ENCODE assay signal across 8 cellular contexts in the genomic region with DNA sequence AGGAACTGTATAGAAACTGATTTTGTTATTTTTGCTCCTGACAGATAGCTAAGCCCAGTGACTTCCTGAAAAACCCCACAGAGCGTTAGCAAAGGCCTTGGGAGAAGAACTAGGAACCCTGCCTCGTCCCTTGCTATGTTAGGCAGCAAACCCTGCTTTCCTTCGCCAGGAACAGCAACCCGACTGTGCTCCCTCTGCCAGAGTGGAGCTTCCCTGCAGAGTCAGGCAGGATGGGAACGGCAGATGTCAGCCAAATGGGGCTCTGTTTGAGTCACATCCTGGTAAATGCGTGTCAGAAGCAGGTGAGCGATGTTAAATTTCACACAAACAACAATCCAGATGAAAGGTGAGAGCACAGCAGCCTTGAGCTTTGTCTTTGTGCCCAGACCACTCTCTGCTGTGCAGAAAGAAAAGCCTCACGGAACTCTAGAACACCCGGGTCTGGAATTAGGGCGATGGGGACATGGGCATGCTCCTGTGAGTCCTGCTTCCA.
A peak's percentile ranks its signal among the peaks of the same experiment; 100 is the strongest.
DNase-seq lines count a peak whose midpoint lies in the region; ATAC-seq and TF ChIP-seq lines count a peak whose summit lies in the region.

No MANE protein-coding gene starts in this region.

- no peak overlapping the region for H3K27ac Mint-ChIP-seq in activated CD8-positive, alpha-beta T cell treated with anti-CD3 and anti-CD28 coated beads for 36 hours
- no peak overlapping the region for H3K27ac Mint-ChIP-seq in type B pancreatic cell

- no peaks in the 10 kb centered on the region for H3K9me3 Mint-ChIP-seq in activated CD8-positive, alpha-beta T cell treated with anti-CD3 and anti-CD28 coated beads for 36 hours
- no peaks in the 10 kb centered on the region for H3K9me3 Mint-ChIP-seq in type B pancreatic cell

- no peaks in the 10 kb centered on the region for H3K36me3 ChIP-seq in mesendoderm (ENCODE audit: control insufficient read depth, insufficient read depth, low read length)

- H3K27ac ChIP-seq in mesendoderm (ENCODE audit: low read depth, low read length) = no peak overlapping the region

- H4K8ac ChIP-seq in mesendoderm (ENCODE audit: low read depth, low read length) = no peak overlapping the region

- H3K27me3 Mint-ChIP-seq in activated CD8-positive, alpha-beta T cell treated with anti-CD3 and anti-CD28 coated beads for 36 hours = peaks cover 4% of the 10 kb centered on the region
- peaks cover 15% of the 10 kb centered on the region for H3K27me3 Mint-ChIP-seq in type B pancreatic cell

- H4K5ac ChIP-seq in mesendoderm (ENCODE audit: low read length) = no peak overlapping the region

- H3K18ac ChIP-seq in mesendoderm (ENCODE audit: low read length) = no peak overlapping the region

- no peak for ATAC-seq in activated CD8-positive, alpha-beta T cell treated with anti-CD3 and anti-CD28 coated beads for 36 hours
- no peak for ATAC-seq in HG03139 (IDR thresholded peaks at IDR 0.05; ENCODE audit: unreplicated experiment)

- no peak overlapping the region for H2AK5ac ChIP-seq in mesendoderm (ENCODE audit: low read length)

- peaks cover 5% of the 10 kb centered on the region for H3K4me1 ChIP-seq in mesendoderm (ENCODE audit: control insufficient read depth, low read depth, low read length)

- no peak overlapping the region for H3K4ac ChIP-seq in mesendoderm (ENCODE audit: low read depth, low read length)

- POLR2A ChIA-PET in activated CD8-positive, alpha-beta T cell treated with anti-CD3 and anti-CD28 coated beads for 36 hours (lab: Charles Lee) = no interaction called here

- H3K4me1 Mint-ChIP-seq in activated CD8-positive, alpha-beta T cell treated with anti-CD3 and anti-CD28 coated beads for 36 hours (ENCODE audit: low read depth) = no peaks in the 10 kb centered on the region
- H3K4me1 Mint-ChIP-seq in type B pancreatic cell (ENCODE audit: unreplicated experiment) = peaks cover 31% of the 10 kb centered on the region

- no peaks in the 10 kb centered on the region for H3K27me3 ChIP-seq in mesendoderm (ENCODE audit: insufficient read depth, low read length, poor library complexity)

- H3K36me3 Mint-ChIP-seq in activated CD8-positive, alpha-beta T cell treated with anti-CD3 and anti-CD28 coated beads for 36 hours (ENCODE audit: low read depth) = no peaks in the 10 kb centered on the region
- H3K36me3 Mint-ChIP-seq in type B pancreatic cell = no peaks in the 10 kb centered on the region

- no peaks in the 10 kb centered on the region for H3K79me1 ChIP-seq in mesendoderm (ENCODE audit: low read length)

- DNase-seq in GM04504 (ENCODE audit: low read depth) (peak; percentile 60), NCI-H2029 (lab: John Stamatoyannopoulos, UW) (peak; percentile 77), brain pericyte (ENCODE audit: low read depth, low spot score) (peak; percentile 99), mesendoderm (peak; percentile 54), NCI-H2227 treated with DMSO at 0.1 percent for 48 hours (lab: John Stamatoyannopoulos, UW) (no peak), type B pancreatic cell (ENCODE audit: extremely low spot score, unreplicated experiment) (no peak)
- no peak for DNase-seq in activated CD8-positive, alpha-beta T cell treated with anti-CD3 and anti-CD28 coated beads for 36 hours

- no CpG with 5 or more reads among the region's 10 CpGs for WGBS in mesendoderm (ENCODE audit: extremely low coverage, insufficient coverage, low lambda C conversion rate)

- H3K56ac ChIP-seq in mesendoderm (ENCODE audit: low read length) = peak overlapping the region; percentile 40

- H2BK5ac ChIP-seq in mesendoderm (ENCODE audit: low read length) = no peak overlapping the region

- no peak overlapping the region for H2BK120ac ChIP-seq in mesendoderm (ENCODE audit: low read depth, low read length)

- no peaks in the 10 kb centered on the region for H3K79me2 ChIP-seq in mesendoderm (ENCODE audit: control insufficient read depth, insufficient read depth, low read length)

- CTCF ChIA-PET in activated CD8-positive, alpha-beta T cell treated with anti-CD3 and anti-CD28 coated beads for 36 hours (lab: Charles Lee) = no interaction called here

- H3K9ac ChIP-seq in mesendoderm (ENCODE audit: low read length) = no peak overlapping the region

- no peak overlapping the region for H3K4me2 ChIP-seq in mesendoderm (ENCODE audit: low read length)

- H3K4me3 ChIP-seq in mesendoderm (ENCODE audit: low read length) = no peak overlapping the region

- H3K23ac ChIP-seq in mesendoderm (ENCODE audit: low read length) = no peak overlapping the region

- no peak for TF ChIP-seq CTCF in activated CD8-positive, alpha-beta T cell treated with anti-CD3 and anti-CD28 coated beads for 36 hours (IDR thresholded peaks at IDR 0.05)
- no peak for TF ChIP-seq CTCF in type B pancreatic cell (conservative IDR thresholded peaks at IDR 0.05)

- H3K4me3 Mint-ChIP-seq in activated CD8-positive, alpha-beta T cell treated with anti-CD3 and anti-CD28 coated beads for 36 hours = no peak overlapping the region
- H3K4me3 Mint-ChIP-seq in type B pancreatic cell = no peak overlapping the region

- intact Hi-C loops in activated CD8-positive, alpha-beta T cell treated with anti-CD3 and anti-CD28 coated beads for 36 hours (cut with micrococcal nuclease) = no loop called here

- H2BK15ac ChIP-seq in mesendoderm (replicated peaks; ENCODE audit: low read depth) = no peak overlapping the region

Comparison
In these comparisons a context has a peak if more than half of its experiments do, and no peak if none do; other contexts are left out.
1. DNase-seq: peak in GM04504 (single experiment), NCI-H2029 (single experiment), brain pericyte (single experiment) and mesendoderm (single experiment); none in activated CD8-positive, alpha-beta T cell treated with anti-CD3 and anti-CD28 coated beads for 36 hours (single experiment), NCI-H2227 treated with DMSO at 0.1 percent for 48 hours (single experiment) and type B pancreatic cell (single experiment).